In genomic region chr4:33133723-33134122, GRCh38 we compare ENCODE assay signal across 27 cellular contexts.
"Had no signal": no experiment of that assay in that cellular context is flagged by ENCODE, and none has a peak within 500 bp of the region (broad histone marks: within the 10 kb centered on the region; RNA-seq: fewer than 3 reads in every experiment).

No MANE protein-coding gene starts in this region.

- H3K27me3 Mint-ChIP-seq: activated CD4-positive, alpha-beta memory T cell treated with anti-CD3 and anti-CD28 coated beads, Interleukin-2, amount 10 ng/mL, durations not matched to agents 7 days and 5 days; activated CD4-positive, alpha-beta T cell treated with anti-CD3 and anti-CD28 coated beads, Interleukin-2, amount 10 ng/mL, durations not matched to agents 24 days and 14 days; naive thymus-derived CD4-positive, alpha-beta T cell; stimulated activated naive B cell treated with anti-CD40 and anti-IgM and Interleukin-4, amounts not matched to agents 10 μg/mL and 1 μg/mL and 100 μg/mL, for 72 hours had no signal

- H3K4me1 Mint-ChIP-seq: activated CD4-positive, alpha-beta memory T cell treated with anti-CD3 and anti-CD28 coated beads, Interleukin-2, amount 10 ng/mL, durations not matched to agents 7 days and 5 days; activated CD4-positive, alpha-beta T cell treated with anti-CD3 and anti-CD28 coated beads, Interleukin-2, amount 10 ng/mL, durations not matched to agents 24 days and 14 days; naive thymus-derived CD4-positive, alpha-beta T cell; stimulated activated naive B cell treated with anti-CD40 and anti-IgM and Interleukin-4, amounts not matched to agents 10 μg/mL and 1 μg/mL and 100 μg/mL, for 72 hours had no signal

- H3K36me3 ChIP-seq: breast epithelium, heart left ventricle, stomach, thyroid gland, upper lobe of left lung had no signal

- H3K4me3 Mint-ChIP-seq: activated CD4-positive, alpha-beta memory T cell treated with anti-CD3 and anti-CD28 coated beads, Interleukin-2, amount 10 ng/mL, durations not matched to agents 7 days and 5 days; activated CD4-positive, alpha-beta T cell treated with anti-CD3 and anti-CD28 coated beads, Interleukin-2, amount 10 ng/mL, durations not matched to agents 24 days and 14 days; mesothelial cell of epicardium; naive thymus-derived CD4-positive, alpha-beta T cell; stimulated activated naive B cell treated with anti-CD40 and anti-IgM and Interleukin-4, amounts not matched to agents 10 μg/mL and 1 μg/mL and 100 μg/mL, for 72 hours; T-helper 1 cell treated with Interleukin-12 subunit alpha and Interleukin-12 subunit beta and Interleukin-4 antibody, amounts not matched to agents 30 μg/mL and 1 μg/mL, for 36 hours had no signal

- H3K9ac ChIP-seq: parathyroid adenoma had no signal

- H3K9me3 Mint-ChIP-seq: activated CD4-positive, alpha-beta T cell treated with anti-CD3 and anti-CD28 coated beads, Interleukin-2, amount 10 ng/mL, durations not matched to agents 24 days and 14 days had no signal

- H3K36me3 Mint-ChIP-seq: mesothelial cell of epicardium; naive thymus-derived CD4-positive, alpha-beta T cell; stimulated activated naive B cell treated with anti-CD40 and anti-IgM and Interleukin-4, amounts not matched to agents 10 μg/mL and 1 μg/mL and 100 μg/mL, for 72 hours had no signal

- H3K27ac Mint-ChIP-seq: activated CD4-positive, alpha-beta memory T cell treated with anti-CD3 and anti-CD28 coated beads, Interleukin-2, amount 10 ng/mL, durations not matched to agents 7 days and 5 days; activated CD4-positive, alpha-beta T cell treated with anti-CD3 and anti-CD28 coated beads, Interleukin-2, amount 10 ng/mL, durations not matched to agents 24 days and 14 days; activated naive CD4-positive, alpha-beta T cell treated with anti-CD3 and anti-CD28 coated beads, Interleukin-2, amount 50 U/mL, for 72 hours; naive thymus-derived CD4-positive, alpha-beta T cell; stimulated activated naive B cell treated with anti-CD40 and anti-IgM and Interleukin-4, amounts not matched to agents 10 μg/mL and 1 μg/mL and 100 μg/mL, for 72 hours; T-helper 1 cell treated with Interleukin-12 subunit alpha and Interleukin-12 subunit beta and Interleukin-4 antibody, amounts not matched to agents 30 μg/mL and 1 μg/mL, for 36 hours had no signal

- DNase-seq: activated CD4-positive, alpha-beta memory T cell treated with anti-CD3 and anti-CD28 coated beads, Interleukin-2, amount 10 ng/mL, durations not matched to agents 7 days and 5 days; activated CD4-positive, alpha-beta T cell treated with anti-CD3 and anti-CD28 coated beads, Interleukin-2, amount 10 ng/mL, durations not matched to agents 24 days and 14 days; activated CD4-positive, CD25-positive, alpha-beta regulatory T cell treated with anti-CD3 and anti-CD28 coated beads, Interleukin-2, amount 50 U/mL, for 72 hours; activated naive CD4-positive, alpha-beta T cell; activated T-cell treated with anti-CD3 and anti-CD28 coated beads, Interleukin-2, amount 50 U/mL, for 48 hours; central memory CD4-positive, alpha-beta T cell; foreskin fibroblast; heart left ventricle; left cardiac atrium; mammary epithelial cell; naive thymus-derived CD4-positive, alpha-beta T cell; occipital lobe; psoas muscle; stimulated activated CD4-positive, alpha-beta T cell treated with anti-CD3 and anti-CD28 coated beads, Interleukin-1b, Interleukin-23, amount 100 ng/mL, for 48 hours; stimulated activated naive B cell treated with anti-CD40 and anti-IgM and Interleukin-4, amounts not matched to agents 10 μg/mL and 1 μg/mL and 100 μg/mL, for 72 hours; stomach; T-helper 9 cell; thyroid gland; upper lobe of left lung had no signal

- ATAC-seq: activated naive CD4-positive, alpha-beta T cell treated with anti-CD3 and anti-CD28 coated beads, Interleukin-2, amount 50 U/mL, for 72 hours; esophagus mucosa; heart left ventricle; left cardiac atrium; naive thymus-derived CD4-positive, alpha-beta T cell; psoas muscle; stimulated activated naive B cell treated with anti-CD40 and anti-IgM and Interleukin-4, amounts not matched to agents 10 μg/mL and 1 μg/mL and 100 μg/mL, for 72 hours had no signal

- H3K27ac ChIP-seq: breast epithelium, heart left ventricle, parathyroid adenoma, psoas muscle, stomach, thyroid gland, upper lobe of left lung, VCaP had no signal

- H3K79me2 ChIP-seq: parathyroid adenoma had no signal

- H2AFZ ChIP-seq: parathyroid adenoma had no signal

- H3K4me1 ChIP-seq: breast epithelium, heart left ventricle, parathyroid adenoma, psoas muscle, stomach, thyroid gland, upper lobe of left lung had no signal

- H3K4me2 ChIP-seq: smooth muscle cell had no signal

- H3K27me3 ChIP-seq: breast epithelium, heart left ventricle, stomach, thyroid gland, upper lobe of left lung had no signal

- H3K9me3 ChIP-seq: breast epithelium, thyroid gland, upper lobe of left lung had no signal

- H3K4me3 ChIP-seq: breast epithelium, heart left ventricle, psoas muscle, smooth muscle cell, stomach, thyroid gland, upper lobe of left lung had no signal
